8 cellular contexts compared by ENCODE assay signal in the genomic region with DNA sequence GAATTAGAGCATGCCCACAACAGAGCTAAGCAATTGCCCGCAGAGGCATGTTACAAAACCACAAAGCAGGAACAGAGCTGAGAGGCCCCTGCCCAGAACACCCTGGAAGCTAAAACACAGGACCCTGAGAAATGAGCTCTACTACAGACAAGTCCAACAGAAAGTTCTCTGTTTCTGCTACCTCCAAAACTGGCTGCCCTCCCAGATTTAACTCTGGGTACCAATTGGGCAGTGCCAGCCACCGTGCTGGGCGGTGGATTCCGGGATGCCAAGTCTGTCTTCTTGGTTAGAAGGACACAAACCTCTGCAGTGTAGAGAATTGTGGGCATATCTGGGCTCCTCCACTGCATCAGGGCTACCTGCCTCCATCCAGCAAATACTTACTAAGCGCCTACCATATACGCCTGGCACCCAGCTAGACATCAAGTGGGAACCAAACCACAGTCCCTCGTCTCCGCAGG. TPM values are rescaled to one million over a fixed set of nuclear protein-coding genes. Genes with fewer than 3 reads are reported as not detected.
A peak's percentile ranks its signal among the peaks of the same experiment; 100 is the strongest.
DNase-seq lines count a peak whose midpoint lies in the region; ATAC-seq and TF ChIP-seq lines count a peak whose summit lies in the region.

No MANE protein-coding gene starts in this region.

- no peak for ATAC-seq in stimulated activated naive CD8-positive, alpha-beta T cell treated with anti-CD3 and anti-CD28 coated beads, Interleukin-15, Interleukin-2, amounts not matched to agents 100 U/mL and 50 U/mL, for 24 hours
- ATAC-seq in HG03196 (IDR thresholded peaks at IDR 0.05; ENCODE audit: unreplicated experiment) (no peak), GM19397 (IDR thresholded peaks at IDR 0.05; ENCODE audit: unreplicated experiment) (no peak)

- no peaks in the 10 kb centered on the region for H3K36me3 Mint-ChIP-seq in stimulated activated naive CD8-positive, alpha-beta T cell treated with anti-CD3 and anti-CD28 coated beads, Interleukin-15, Interleukin-2, amounts not matched to agents 100 ng/mL and 50 ng/mL, for 24 hours (ENCODE audit: low read depth)

- intact Hi-C loops in thyroid gland (cut with DNase I), result no loop called here

- TF ChIP-seq CTCF in liver (IDR thresholded peaks at IDR 0.05; ENCODE audit: low read depth, low read length, missing input control) (no peak), thyroid gland (IDR thresholded peaks at IDR 0.05) (no peak)

- TF ChIP-seq POLR2A in thyroid gland (IDR thresholded peaks at IDR 0.05), result no peak

- no peak for DNase-seq in stimulated activated naive CD8-positive, alpha-beta T cell treated with anti-CD3 and anti-CD28 coated beads, Interleukin-15, Interleukin-2, amounts not matched to agents 100 U/mL and 50 U/mL, for 24 hours
- peak in 31 of 56 donors; percentile 15 to 73 (median 42) for DNase-seq in amygdala (lab: John Stamatoyannopoulos, UW)
- peak; percentile 34 to 35 for DNase-seq in thyroid gland
- no peak for DNase-seq in NCI-H1048 (lab: John Stamatoyannopoulos, UW)

- WGBS in liver, result 56% methylated on average over 8 of the region's 8 CpGs
- WGBS in thyroid gland, 2 donors, result 24 to 45% methylated on average over 7 to 8 of the region's 8 CpGs

- no peak for TF ChIP-seq RAD21 in liver (IDR thresholded peaks at IDR 0.05)

- H3K4me1 ChIP-seq in liver (ENCODE audit: control insufficient read depth in 4 of 4, insufficient read depth in 4 of 4, low read length in 3 of 4) (peaks cover 2 to 25% (median 14%) of the 10 kb centered on the region in 4 donors), thyroid gland (peaks cover 37 to 46% of the 10 kb centered on the region in 2 donors)

- H3K36me3 ChIP-seq in liver (ENCODE audit: control insufficient read depth in 4 of 4, insufficient read depth in 3 of 4, low read depth in 1 of 4, low read length in 3 of 4) (no peaks in the 10 kb centered on the region), thyroid gland (no peaks in the 10 kb centered on the region)

- no peak overlapping the region for H3K27ac ChIP-seq in liver (ENCODE audit: low read depth in 1 of 2, low read length in 2 of 2)
- H3K27ac ChIP-seq in thyroid gland, result peak overlapping the region; percentile 81 to 90 (median 81)

- H3K27me3 ChIP-seq in liver (ENCODE audit: control insufficient read depth in 4 of 4, insufficient read depth in 4 of 4, low read length in 3 of 4) (no peaks in the 10 kb centered on the region), thyroid gland (no peaks in the 10 kb centered on the region)

- H3K4me3 ChIP-seq in liver (ENCODE audit: low read depth in 1 of 3, low read length in 3 of 3) (peak overlapping the region; percentile 14 to 78 (median 69)), thyroid gland (replicated peaks in 1 of 3) (peak overlapping the region; percentile 52 to 71 (median 64))

- H3K9me3 Mint-ChIP-seq in stimulated activated naive CD8-positive, alpha-beta T cell treated with anti-CD3 and anti-CD28 coated beads, Interleukin-15, Interleukin-2, amounts not matched to agents 100 ng/mL and 50 ng/mL, for 24 hours, result no peaks in the 10 kb centered on the region

- no peaks in the 10 kb centered on the region for H3K9me3 ChIP-seq in liver (ENCODE audit: control insufficient read depth in 4 of 4, low read length in 3 of 4)
- H3K9me3 ChIP-seq in thyroid gland, result no peaks in the 10 kb centered on the region

- H3K27ac Mint-ChIP-seq in stimulated activated naive CD8-positive, alpha-beta T cell treated with anti-CD3 and anti-CD28 coated beads, Interleukin-15, Interleukin-2, amounts not matched to agents 100 ng/mL and 50 ng/mL, for 24 hours, result no peak overlapping the region

- H3K4me1 Mint-ChIP-seq in stimulated activated naive CD8-positive, alpha-beta T cell treated with anti-CD3 and anti-CD28 coated beads, Interleukin-15, Interleukin-2, amounts not matched to agents 100 ng/mL and 50 ng/mL, for 24 hours (ENCODE audit: low read depth), result peaks cover 14% of the 10 kb centered on the region

- H3K9ac ChIP-seq in liver (ENCODE audit: low read depth in 1 of 2, low read length in 2 of 2), result peak overlapping the region in 1 of 2 donors; percentile 75

- peaks cover 23% of the 10 kb centered on the region for H3K27me3 Mint-ChIP-seq in stimulated activated naive CD8-positive, alpha-beta T cell treated with anti-CD3 and anti-CD28 coated beads, Interleukin-15, Interleukin-2, amounts not matched to agents 100 ng/mL and 50 ng/mL, for 24 hours

- H3K4me3 Mint-ChIP-seq in stimulated activated naive CD8-positive, alpha-beta T cell treated with anti-CD3 and anti-CD28 coated beads, Interleukin-15, Interleukin-2, amounts not matched to agents 100 ng/mL and 50 ng/mL, for 24 hours, result peak overlapping the region; percentile 73

TF ChIP-seq in liver, 16 proteins besides CTCF, POLR2A, EP300 and RAD21:
- TF ChIP-seq, protein P1, sequence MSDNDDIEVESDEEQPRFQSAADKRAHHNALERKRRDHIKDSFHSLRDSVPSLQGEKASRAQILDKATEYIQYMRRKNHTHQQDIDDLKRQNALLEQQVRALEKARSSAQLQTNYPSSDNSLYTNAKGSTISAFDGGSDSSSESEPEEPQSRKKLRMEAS (IDR thresholded peaks at IDR 0.05), result no peak
- no peak for TF ChIP-seq JUND (IDR thresholded peaks at IDR 0.05)
- TF ChIP-seq NR2F2 (IDR thresholded peaks at IDR 0.05), result no peak
- no peak for TF ChIP-seq EGR1 (IDR thresholded peaks at IDR 0.05; ENCODE audit: low read depth in 2 of 2)
- no peak for TF ChIP-seq TAF1 (conservative IDR thresholded peaks at IDR 0.05)
- TF ChIP-seq HNF4A (conservative IDR thresholded peaks at IDR 0.05), result no peak
- no peak for TF ChIP-seq GABPA (IDR thresholded peaks at IDR 0.05 in 1 of 2, conservative IDR thresholded peaks at IDR 0.05 in 1 of 2)

RNA-seq across cellular contexts. Expression of a gene that starts 1.0 kb away (rescaled TPM):
- total RNA-seq in liver, result 10 to 100 TPM in 1 of 2 donors, 1 to 10 TPM in 1; 8.1 to 19.7 TPM
- polyA plus RNA-seq in liver, result 1 to 10 TPM; 2.9 to 4.5 TPM
- total RNA-seq in thyroid gland, result 100 to 1,000 TPM; 170 to 246 (median 201) TPM

RNA-seq across cellular contexts. Expression of a gene that starts 55.9 kb away (rescaled TPM):
- total RNA-seq in liver (100 to 1,000 TPM in 1 of 2 donors, 10 to 100 TPM in 1; 31.7 to 106 TPM), thyroid gland (100 to 1,000 TPM; 162 to 332 (median 195) TPM)
- polyA plus RNA-seq in liver, result 10 to 100 TPM; 14.2 to 38.5 TPM

Comparison
In these comparisons a context has a peak if more than half of its experiments do, and no peak if none do; other contexts are left out.
1. DNase-seq: peak in amygdala (31 of 56) and thyroid gland (2 of 2); none in stimulated activated naive CD8-positive, alpha-beta T cell treated with anti-CD3 and anti-CD28 coated beads, Interleukin-15, Interleukin-2, amounts not matched to agents 100 U/mL and 50 U/mL, for 24 hours (single experiment) and NCI-H1048 (single experiment).
2. H3K27ac ChIP-seq: peak in thyroid gland (3 of 3); none in liver (0 of 2).
3. RNA of a gene that starts 1.0 kb away (total RNA-seq): 170 to 246 TPM in thyroid gland; 8.1 to 19.7 TPM in liver; every median in the first group is over 4 times any median in the second.